Comparison of ENCODE assay signal across 16 cellular contexts in genomic region chrX:42443267-42443666, GRCh38.
DNase-seq lines count a peak whose midpoint lies in the region; ATAC-seq and TF ChIP-seq lines count a peak whose summit lies in the region.
"Had no signal": no experiment of that assay in that cellular context is flagged by ENCODE, and none has a peak within 500 bp of the region (broad histone marks: within the 10 kb centered on the region; RNA-seq: fewer than 3 reads in every experiment).

No MANE protein-coding gene starts in this region.

- no peaks in the 10 kb centered on the region for H3K27me3 ChIP-seq in KMS-11 (ENCODE audit: insufficient read depth, low read depth)
- no peaks in the 10 kb centered on the region for H3K27me3 ChIP-seq in osteoblast (ENCODE audit: insufficient read depth, low read length)

- peak overlapping the region; percentile 57; the same call in 1 of the 2 replicates for H2AFZ ChIP-seq in KMS-11 (ENCODE audit: low read depth)
- no peak overlapping the region for H2AFZ ChIP-seq in osteoblast (ENCODE audit: low read length)
- H2AFZ ChIP-seq: GM23338 had no signal

- H3K4me2 ChIP-seq in KMS-11 (peak overlapping the region; percentile 81), osteoblast (ENCODE audit: insufficient read depth, low read length) (no peak overlapping the region)
- H3K4me2 ChIP-seq: BLaER1 treated with 17β-estradiol and CSF1 and Interleukin-3, amounts not matched to agents 10 nM and 100 nM; GM23338 had no signal

- DNase-seq in GM12865 (ENCODE audit: low read depth), result peak; percentile 28
- DNase-seq in osteoblast (ENCODE audit: insufficient read length, low spot score, missing footprints), result no peak
- DNase-seq in NCI-H345 (lab: John Stamatoyannopoulos, UW), result no peak
- DNase-seq in nucleus accumbens (lab: John Stamatoyannopoulos, UW), result no peak
- DNase-seq: ACHN; CD4-positive, CD25-positive, alpha-beta regulatory T cell; DMS79; H7; IMR-90; KBM-7 had no signal

- TF ChIP-seq CTCF in GM12865 (IDR thresholded peaks at IDR 0.05; ENCODE audit: insufficient read depth, low read depth, low read length, missing control alignments) (no peak), KMS-11 (conservative IDR thresholded peaks at IDR 0.05; ENCODE audit: low read depth, low read length) (no peak), osteoblast (IDR thresholded peaks at IDR 0.05; ENCODE audit: extremely low read depth, low read depth, low read length) (no peak)

- no peaks in the 10 kb centered on the region for H3K79me2 ChIP-seq in KMS-11 (ENCODE audit: insufficient read depth, low read depth)
- no peaks in the 10 kb centered on the region for H3K79me2 ChIP-seq in osteoblast (ENCODE audit: insufficient read depth, low read length)

- H3K4me3 ChIP-seq in GM12865 (ENCODE audit: low read depth, low read length) (no peak overlapping the region), KMS-11 (IDR thresholded peaks at IDR 0.05; ENCODE audit: insufficient read depth, low read depth, low read length) (no peak overlapping the region), osteoblast (ENCODE audit: insufficient read depth, low read length) (no peak overlapping the region)
- H3K4me3 ChIP-seq: BLaER1 treated with 17β-estradiol and CSF1 and Interleukin-3, amounts not matched to agents 10 nM and 100 nM; GM23338 had no signal

- no peak overlapping the region; the same call in 1 of the 2 replicates for H3K9ac ChIP-seq in KMS-11
- H3K9ac ChIP-seq: BLaER1 treated with 17β-estradiol and CSF1 and Interleukin-3, amounts not matched to agents 10 nM and 100 nM had no signal

- peak; percentile 41 for ATAC-seq in GM18511 (IDR thresholded peaks at IDR 0.05; ENCODE audit: unreplicated experiment)
- peak; percentile 46 for ATAC-seq in HG02610 (IDR thresholded peaks at IDR 0.05; ENCODE audit: unreplicated experiment)
- no peak for ATAC-seq in HG03521 (IDR thresholded peaks at IDR 0.05; ENCODE audit: unreplicated experiment)
- ATAC-seq: GM23338 had no signal

- H3K36me3 ChIP-seq in KMS-11 (ENCODE audit: insufficient read depth) (no peaks in the 10 kb centered on the region), osteoblast (ENCODE audit: insufficient read depth, low read length) (no peaks in the 10 kb centered on the region)
- H3K36me3 ChIP-seq: BLaER1 treated with 17β-estradiol and CSF1 and Interleukin-3, amounts not matched to agents 10 nM and 100 nM had no signal

- H3K4me1 ChIP-seq in KMS-11 (ENCODE audit: low read depth, poor library complexity, severe bottlenecking) (peaks cover 52% of the 10 kb centered on the region), osteoblast (ENCODE audit: insufficient read depth, low read length) (no peaks in the 10 kb centered on the region)
- H3K4me1 ChIP-seq: BLaER1 treated with 17β-estradiol and CSF1 and Interleukin-3, amounts not matched to agents 10 nM and 100 nM had no signal

- H4K20me1 ChIP-seq in KMS-11 (ENCODE audit: insufficient read depth) (no peaks in the 10 kb centered on the region), osteoblast (ENCODE audit: insufficient read depth, low read length) (no peaks in the 10 kb centered on the region)
- H4K20me1 ChIP-seq: BLaER1 treated with 17β-estradiol and CSF1 and Interleukin-3, amounts not matched to agents 10 nM and 100 nM had no signal

- H3K9me3 ChIP-seq in osteoblast (ENCODE audit: low read depth, low read length), result no peaks in the 10 kb centered on the region

- H3K27ac ChIP-seq in KMS-11, result peak overlapping the region; percentile 71
- H3K27ac ChIP-seq in osteoblast (ENCODE audit: low read depth, low read length), result no peak overlapping the region
- H3K27ac ChIP-seq: BLaER1 treated with 17β-estradiol and CSF1 and Interleukin-3, amounts not matched to agents 10 nM and 100 nM had no signal
